ENCODE assay signal across 8 cellular contexts in genomic region chr11:114159802-114160588, GRCh38.
A peak's percentile ranks its signal among the peaks of the same experiment; 100 is the strongest.
DNase-seq lines count a peak whose midpoint lies in the region; ATAC-seq and TF ChIP-seq lines count a peak whose summit lies in the region.

No MANE protein-coding gene starts in this region.

- H3K27ac Mint-ChIP-seq in MCF 10A (ENCODE audit: low read depth, unreplicated experiment) = peak overlapping the region; percentile 99

- H3K27me3 Mint-ChIP-seq in MCF 10A (ENCODE audit: insufficient read depth, unreplicated experiment) = no peaks in the 10 kb centered on the region

- DNase-seq in DMS 273 treated with DMSO at 0.1 percent for 48 hours (lab: John Stamatoyannopoulos, UW) = peak; percentile 80
- DNase-seq in NCI-H2107 treated with DMSO at 0.1 percent for 48 hours (lab: John Stamatoyannopoulos, UW; ENCODE audit: unreplicated experiment) = peak; percentile 95
- DNase-seq in MCF 10A (ENCODE audit: unreplicated experiment) = peak; percentile 100
- peak; percentile 53 for DNase-seq in iPS-NIHi7 (ENCODE audit: extremely low spot score)

- no peaks in the 10 kb centered on the region for H3K9me3 Mint-ChIP-seq in MCF 10A (ENCODE audit: unreplicated experiment)

- H3K4me3 ChIP-seq in skin epidermis = no peak overlapping the region

- ATAC-seq in HG02938 (IDR thresholded peaks at IDR 0.05; ENCODE audit: unreplicated experiment) (peak; percentile 80), HG02885 (IDR thresholded peaks at IDR 0.05; ENCODE audit: poor library complexity, unreplicated experiment) (no peak)

- BruUV-seq in MCF 10A (replicated peaks; lab: Mats Ljungman, UMichigan) = no TSS peak

- H3K27ac ChIP-seq in VCaP (peak overlapping the region; percentile 100), skin epidermis (peak overlapping the region in 19 of 21 experiments; percentile 3 to 95 (median 80))

- TF ChIP-seq CTCF in VCaP (conservative IDR thresholded peaks at IDR 0.05) (no peak), MCF 10A (IDR thresholded peaks at IDR 0.05; ENCODE audit: unreplicated experiment) (peak; percentile 15)

- CTCF ChIA-PET in MCF 10A (lab: Yijun Ruan, JAX) = interaction anchor here (0.6 to 1.3 kb wide), 5 partner anchors 9 to 132 kb away, joined by 3 read pairs; no protein-coding TSS in a partner anchor

- intact Hi-C loops in MCF 10A (cut with micrococcal nuclease) = loop anchor here (1.0 to 5.0 kb wide), 3 partner anchors 19 to 101 kb away; partner anchors contain the start of gene ZBTB16

- H3K36me3 Mint-ChIP-seq in MCF 10A (ENCODE audit: insufficient read depth, unreplicated experiment) = peaks cover 100% of the 10 kb centered on the region

- H3K4me3 Mint-ChIP-seq in MCF 10A (ENCODE audit: unreplicated experiment) = peak overlapping the region; percentile 65

- H3K4me1 Mint-ChIP-seq in MCF 10A (ENCODE audit: insufficient read depth, unreplicated experiment) = peaks cover 87% of the 10 kb centered on the region

- POLR2A ChIA-PET in MCF 10A (lab: Yijun Ruan, JAX) = interaction anchor here (0.6 to 19.5 kb wide), 26 partner anchors 13 to 1707 kb away, joined by 3 to 1399 read pairs (median 4); partner anchors contain the start of genes NNMT, RBM7 and ZBTB16
